In genomic region chr3:15295506-15295905, GRCh38 we compare ENCODE assay signal across 11 cellular contexts. TPM values are rescaled to one million over a fixed set of nuclear protein-coding genes. Genes with fewer than 3 reads are reported as not detected.
A peak's percentile ranks its signal among the peaks of the same experiment; 100 is the strongest.
DNase-seq lines count a peak whose midpoint lies in the region; ATAC-seq and TF ChIP-seq lines count a peak whose summit lies in the region.
"Had no signal": no experiment of that assay in that cellular context is flagged by ENCODE, and none has a peak within 500 bp of the region (broad histone marks: within the 10 kb centered on the region; RNA-seq: fewer than 3 reads in every experiment).

No MANE protein-coding gene starts in this region.

- peaks cover 8% of the 10 kb centered on the region for H3K9me3 Mint-ChIP-seq in activated CD4-positive, alpha-beta T cell treated with anti-CD3 and anti-CD28 coated beads, Interleukin-2, amount 10 ng/mL, durations not matched to agents 24 days and 14 days
- no peaks in the 10 kb centered on the region for H3K9me3 Mint-ChIP-seq in activated CD4-positive, alpha-beta T cell treated with anti-CD3 and anti-CD28 coated beads for 36 hours (ENCODE audit: low read depth)
- H3K9me3 Mint-ChIP-seq: activated T-helper 2 cell treated with anti-CD3 and anti-CD28 coated beads, Interferon-gamma antibody, Interleukin-2, Interleukin-4, amounts not matched to agents 10 μg/mL and 5 μg/mL and 100 μg/mL, durations not matched to agents 14 hours and 24 hours and 36 hours had no signal

- intact Hi-C loops in activated CD4-positive, alpha-beta T cell treated with anti-CD3 and anti-CD28 coated beads, Interleukin-2, amount 10 ng/mL, durations not matched to agents 24 days and 14 days (cut with micrococcal nuclease), result no loop called here
- intact Hi-C loops in activated CD4-positive, alpha-beta T cell treated with anti-CD3 and anti-CD28 coated beads for 36 hours (cut with DNase I, micrococcal nuclease), result no loop called here
- intact Hi-C loops in left lung (cut with DNase I) (no loop called here), transverse colon (cut with DNase I; ENCODE audit: low total_unique reads) (no loop called here), PC-3 (cut with micrococcal nuclease) (no loop called here)

- in situ Hi-C loops in astrocyte of the cerebellum (cut with HindIII; ENCODE audit: low sequenced_read_pairs), result no loop called here
- in situ Hi-C loops in transverse colon (cut with MboI; ENCODE audit: low pct_ligation_motif_present in 1 of 4, low pct_unique_long_range_greater_than_20kb in 1 of 4, low sequenced_read_pairs in 3 of 4), result no loop called here

- no peaks in the 10 kb centered on the region for H3K9me3 ChIP-seq in left lung
- no peaks in the 10 kb centered on the region for H3K9me3 ChIP-seq in transverse colon
- no peaks in the 10 kb centered on the region for H3K9me3 ChIP-seq in PC-3 (ENCODE audit: low read length)
- H3K9me3 ChIP-seq: A549 had no signal

- H3K4me1 ChIP-seq in left lung (peaks cover 15 to 95% of the 10 kb centered on the region in 2 donors), transverse colon (peaks cover 4 to 39% (median 11%) of the 10 kb centered on the region in 4 donors), PC-3 (ENCODE audit: insufficient read depth, low read length) (peaks cover 8% of the 10 kb centered on the region)

- H3K27ac Mint-ChIP-seq in activated CD4-positive, alpha-beta T cell treated with anti-CD3 and anti-CD28 coated beads, Interleukin-2, amount 10 ng/mL, durations not matched to agents 24 days and 14 days, result peak overlapping the region; percentile 47
- no peak overlapping the region for H3K27ac Mint-ChIP-seq in activated CD4-positive, alpha-beta T cell treated with anti-CD3 and anti-CD28 coated beads for 36 hours
- H3K27ac Mint-ChIP-seq: activated T-helper 2 cell treated with anti-CD3 and anti-CD28 coated beads, Interferon-gamma antibody, Interleukin-2, Interleukin-4, amounts not matched to agents 10 μg/mL and 5 μg/mL and 100 μg/mL, durations not matched to agents 14 hours and 24 hours and 36 hours had no signal

- DNase-seq in activated CD4-positive, alpha-beta T cell treated with anti-CD3 and anti-CD28 coated beads, Interleukin-2, amount 10 ng/mL, durations not matched to agents 24 days and 14 days, result no peak
- DNase-seq in activated CD4-positive, alpha-beta T cell treated with anti-CD3 and anti-CD28 coated beads for 36 hours, result no peak
- DNase-seq in astrocyte of the cerebellum (ENCODE audit: low read depth) (peak; percentile 84), left lung (no peak), transverse colon (no peak), dedifferentiated amniotic fluid mesenchymal stem cell (ENCODE audit: extremely low spot score) (no peak), PC-3 (no peak)

- no peak for ATAC-seq in activated CD4-positive, alpha-beta T cell treated with anti-CD3 and anti-CD28 coated beads for 36 hours
- ATAC-seq in left lung, result peak; percentile 30
- no peak for ATAC-seq in PC-3
- no peak for ATAC-seq in GM21576 (IDR thresholded peaks at IDR 0.05; ENCODE audit: unreplicated experiment)
- ATAC-seq: A549, Panc1 had no signal

- H3K36me3 Mint-ChIP-seq in activated CD4-positive, alpha-beta T cell treated with anti-CD3 and anti-CD28 coated beads, Interleukin-2, amount 10 ng/mL, durations not matched to agents 24 days and 14 days (ENCODE audit: low read depth), result peaks cover 30% of the 10 kb centered on the region
- peaks cover 8% of the 10 kb centered on the region for H3K36me3 Mint-ChIP-seq in activated CD4-positive, alpha-beta T cell treated with anti-CD3 and anti-CD28 coated beads for 36 hours (ENCODE audit: low read depth)

- no peaks in the 10 kb centered on the region for H3K79me2 ChIP-seq in PC-3 (ENCODE audit: low read length)

- no TSS peak for BruUV-seq in PC-3 (replicated peaks; lab: Mats Ljungman, UMichigan)

- TF ChIP-seq POLR2A in transverse colon (IDR thresholded peaks at IDR 0.05), result no peak

- H4K20me1 ChIP-seq in PC-3 (ENCODE audit: low read length), result no peaks in the 10 kb centered on the region

- H3K27me3 Mint-ChIP-seq in activated CD4-positive, alpha-beta T cell treated with anti-CD3 and anti-CD28 coated beads, Interleukin-2, amount 10 ng/mL, durations not matched to agents 24 days and 14 days, result no peaks in the 10 kb centered on the region
- H3K27me3 Mint-ChIP-seq in activated CD4-positive, alpha-beta T cell treated with anti-CD3 and anti-CD28 coated beads for 36 hours, result no peaks in the 10 kb centered on the region

- H3K9ac ChIP-seq in PC-3 (ENCODE audit: low read length), result no peak overlapping the region

- H3F3A ChIP-seq in PC-3 (ENCODE audit: low read length, unreplicated experiment), result no peaks in the 10 kb centered on the region

- no peak overlapping the region for H2AFZ ChIP-seq in PC-3 (ENCODE audit: low read length)

- H3K4me2 ChIP-seq in PC-3 (ENCODE audit: low read length), result no peak overlapping the region
- H3K4me2 ChIP-seq: A549 had no signal

- no peaks in the 10 kb centered on the region for H3K9me2 ChIP-seq in PC-3 (replicated peaks; ENCODE audit: low read length)

- H3K4me3 ChIP-seq in astrocyte of the cerebellum (ENCODE audit: low read depth, low read length) (no peak overlapping the region), left lung (no peak overlapping the region), transverse colon (no peak overlapping the region), PC-3 (ENCODE audit: low read length) (no peak overlapping the region)
- H3K4me3 ChIP-seq: A549 had no signal

- H3K27me3 ChIP-seq in left lung (no peaks in the 10 kb centered on the region), transverse colon (no peaks in the 10 kb centered on the region), PC-3 (ENCODE audit: low read length) (no peaks in the 10 kb centered on the region)

- CTCF ChIA-PET in activated CD4-positive, alpha-beta T cell treated with anti-CD3 and anti-CD28 coated beads for 36 hours (lab: Charles Lee), result interaction anchor here (0.6 to 3.1 kb wide), 6 partner anchors 9 to 66 kb away, joined by 3 to 14 read pairs (median 4); partner anchors contain the start of gene SH3BP5
- CTCF ChIA-PET in PC-3 (lab: Charles Lee), result no interaction called here

- peaks cover 57% of the 10 kb centered on the region for H3K4me1 Mint-ChIP-seq in activated CD4-positive, alpha-beta T cell treated with anti-CD3 and anti-CD28 coated beads, Interleukin-2, amount 10 ng/mL, durations not matched to agents 24 days and 14 days
- peaks cover 71% of the 10 kb centered on the region for H3K4me1 Mint-ChIP-seq in activated CD4-positive, alpha-beta T cell treated with anti-CD3 and anti-CD28 coated beads for 36 hours

- H3K27ac ChIP-seq in left lung, result peak overlapping the region; percentile 83 to 96
- H3K27ac ChIP-seq in transverse colon, result peak overlapping the region; percentile 69 to 77 (median 76)
- no peak overlapping the region for H3K27ac ChIP-seq in PC-3 (ENCODE audit: low read length)
- H3K27ac ChIP-seq: A549 had no signal

- TF ChIP-seq CTCF in astrocyte of the cerebellum (IDR thresholded peaks at IDR 0.05; ENCODE audit: low read depth, low read length, missing control alignments), result no peak
- TF ChIP-seq CTCF in left lung (IDR thresholded peaks at IDR 0.05), result no peak
- no peak for TF ChIP-seq CTCF in transverse colon (IDR thresholded peaks at IDR 0.05)
- no peak for TF ChIP-seq CTCF in PC-3 (conservative IDR thresholded peaks at IDR 0.05; ENCODE audit: low read depth, low read length)

- H3K4me3 Mint-ChIP-seq in activated CD4-positive, alpha-beta T cell treated with anti-CD3 and anti-CD28 coated beads, Interleukin-2, amount 10 ng/mL, durations not matched to agents 24 days and 14 days, result no peak overlapping the region
- no peak overlapping the region for H3K4me3 Mint-ChIP-seq in activated CD4-positive, alpha-beta T cell treated with anti-CD3 and anti-CD28 coated beads for 36 hours

- POLR2A ChIA-PET in activated CD4-positive, alpha-beta T cell treated with anti-CD3 and anti-CD28 coated beads for 36 hours (lab: Charles Lee), result interaction anchor here (1.0 kb wide), 1 partner anchor 15 kb away, joined by 3 read pairs; no protein-coding TSS in a partner anchor
- POLR2A ChIA-PET in PC-3 (lab: Charles Lee; ENCODE audit: unreplicated experiment), result no interaction called here

- TF ChIP-seq EP300 in transverse colon (IDR thresholded peaks at IDR 0.05; ENCODE audit: low read depth), result no peak

- 48 to 68% methylated on average over 5 to 6 of the region's 6 CpGs for WGBS in transverse colon (ENCODE audit: low coverage in 1 of 2), 2 donors

- H3K36me3 ChIP-seq in left lung (no peaks in the 10 kb centered on the region), transverse colon (no peaks in the 10 kb centered on the region), PC-3 (ENCODE audit: low read depth, low read length) (no peaks in the 10 kb centered on the region)

RNA-seq across cellular contexts. Expression of gene SH3BP5, which starts 36.9 kb away (rescaled TPM):
- total RNA-seq in activated CD4-positive, alpha-beta T cell treated with anti-CD3 and anti-CD28 coated beads, Interleukin-2, amount 10 ng/mL, durations not matched to agents 24 days and 14 days, result 19.5 and 19.8 TPM in 2 replicates
- 1 to 10 TPM; 8.9 to 9.4 TPM for total RNA-seq in activated CD4-positive, alpha-beta T cell treated with anti-CD3 and anti-CD28 coated beads for 36 hours
- 10 to 100 TPM; 53.3 to 62.2 TPM for total RNA-seq in left lung
- total RNA-seq in transverse colon, result 10 to 100 TPM in 3 of 4 donors, 1 to 10 TPM in 1; 7.5 to 32.4 (median 15.8) TPM
- 21.2 and 23.0 TPM in 2 replicates for total RNA-seq in PC-3 (2014; rRNA removed)
